13 cellular contexts compared by ENCODE assay signal in the genomic region with DNA sequence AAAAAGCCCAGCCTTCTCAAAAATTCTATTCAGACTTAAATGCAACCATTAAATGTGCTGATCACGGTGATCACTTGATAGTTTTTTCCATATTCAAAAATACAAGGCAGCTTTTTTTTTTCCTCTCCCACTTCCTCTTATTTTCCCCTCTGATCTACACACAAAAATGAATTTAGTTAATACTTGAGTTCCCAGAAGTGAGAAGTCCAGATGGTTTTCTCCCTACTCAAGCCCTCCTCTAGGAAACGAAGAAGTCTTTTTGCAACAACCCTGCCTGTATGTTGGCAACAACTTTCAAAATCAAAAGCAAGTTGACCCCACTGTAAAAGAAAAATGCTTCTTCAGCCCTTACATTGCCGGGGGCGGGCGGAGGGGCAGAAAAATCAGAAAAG. TPM values are rescaled to one million over a fixed set of nuclear protein-coding genes. Genes with fewer than 3 reads are reported as not detected.
DNase-seq lines count a peak whose midpoint lies in the region; ATAC-seq and TF ChIP-seq lines count a peak whose summit lies in the region.
"Had no signal": no experiment of that assay in that cellular context is flagged by ENCODE, and none has a peak within 500 bp of the region (broad histone marks: within the 10 kb centered on the region; RNA-seq: fewer than 3 reads in every experiment).

No MANE protein-coding gene starts in this region.

- H3K18ac ChIP-seq in trophoblast cell (ENCODE audit: low read length): no peak overlapping the region

- no peak overlapping the region for H3K4me2 ChIP-seq in trophoblast cell (ENCODE audit: low read length)

- H3K27ac ChIP-seq in breast epithelium (peak overlapping the region in 1 of 2 donors; percentile 40), trophoblast cell (ENCODE audit: low read depth, low read length) (no peak overlapping the region)

- H3K4ac ChIP-seq in trophoblast cell (ENCODE audit: low read depth, low read length): no peak overlapping the region

- H3K23ac ChIP-seq in trophoblast cell (ENCODE audit: low read length): no peak overlapping the region

- no peak overlapping the region for H3K9ac ChIP-seq in trophoblast cell (ENCODE audit: low read length)

- CTCF ChIA-PET in Calu3 (lab: Charles Lee): interaction anchor here (0.7 to 1.8 kb wide), 2 partner anchors 23 to 750 kb away, joined by 3 to 4 read pairs; no protein-coding TSS in a partner anchor

- peak overlapping the region; percentile 94 for H3K27ac Mint-ChIP-seq in Calu3 (ENCODE audit: unreplicated experiment)

- intact Hi-C loops in Calu3 (cut with micrococcal nuclease; ENCODE audit: unreplicated experiment): no loop called here
- intact Hi-C loops in breast epithelium (cut with DNase I; ENCODE audit: low total_unique reads): loop anchor here (10.0 kb wide), 1 partner anchor 1191 kb away; no protein-coding TSS in a partner anchor

- H3K36me3 Mint-ChIP-seq in Calu3 (ENCODE audit: insufficient read depth, unreplicated experiment): peaks cover 65% of the 10 kb centered on the region

- peak overlapping the region; percentile 26 for H3K4me3 Mint-ChIP-seq in Calu3 (ENCODE audit: low read depth, unreplicated experiment)

- H2AK5ac ChIP-seq in trophoblast cell (ENCODE audit: low read length): no peak overlapping the region

- no TSS peak for BruUV-seq in Calu3 (replicated peaks; lab: Mats Ljungman, UMichigan)

- no peak overlapping the region for H3K14ac ChIP-seq in trophoblast cell (ENCODE audit: low read length)

- TF ChIP-seq CTCF in Calu3 (IDR thresholded peaks at IDR 0.05; ENCODE audit: unreplicated experiment) (no peak), breast epithelium (IDR thresholded peaks at IDR 0.05) (no peak)

- no peak for ATAC-seq in HG02571 (IDR thresholded peaks at IDR 0.05; ENCODE audit: unreplicated experiment)
- ATAC-seq: mucosa of descending colon; PC-3; stimulated activated effector memory CD8-positive, alpha-beta T cell treated with anti-CD3 and anti-CD28 coated beads, Interleukin-12 subunit alpha, Interleukin-12 subunit beta, amount 100 ng/mL, for 72 hours had no signal

- H3K27me3 ChIP-seq in breast epithelium (no peaks in the 10 kb centered on the region), trophoblast cell (ENCODE audit: insufficient read depth, low read length) (no peaks in the 10 kb centered on the region)

- H4K91ac ChIP-seq in trophoblast cell (ENCODE audit: low read depth, low read length): peak overlapping the region; percentile 24

- DNase-seq in Calu3 (no peak), Kasumi-1 (lab: John Stamatoyannopoulos, UW) (peak; percentile 33 to 66), breast epithelium (ENCODE audit: low spot score in 2 of 2) (no peak), trophoblast cell (no peak), HT-29 (ENCODE audit: low spot score) (no peak), DMS53 treated with DMSO at 0.1 percent for 48 hours (lab: John Stamatoyannopoulos, UW; ENCODE audit: unreplicated experiment) (no peak), iPS-NIHi7 (ENCODE audit: extremely low spot score) (no peak)
- DNase-seq: activated gamma-delta T cell treated with Interleukin-2 at 50 U/mL for 16 hours, mucosa of descending colon, NCI-H1930, PC-3 had no signal

- no peak overlapping the region for H2BK5ac ChIP-seq in trophoblast cell (ENCODE audit: low read depth, low read length, poor library complexity)

- H2BK12ac ChIP-seq in trophoblast cell (ENCODE audit: low read length): no peak overlapping the region

- H3K36me3 ChIP-seq in breast epithelium (no peaks in the 10 kb centered on the region), trophoblast cell (ENCODE audit: control insufficient read depth in 1 of 2, insufficient read depth in 2 of 2, low read length in 2 of 2) (peaks cover 0 to 4% of the 10 kb centered on the region in 2 experiments)

- no peak for TF ChIP-seq POLR2A in breast epithelium (IDR thresholded peaks at IDR 0.05)

- no CpG with 5 or more reads among the region's 5 CpGs for whole genome bisulfite sequencing in trophoblast cell (ENCODE audit: extremely low coverage, insufficient coverage, insufficient read length)

- H3K4me1 ChIP-seq in breast epithelium (peaks cover 0 to 18% of the 10 kb centered on the region in 2 donors), trophoblast cell (ENCODE audit: control insufficient read depth in 1 of 2, insufficient read depth in 2 of 2, low read length in 2 of 2) (peaks cover 15 to 28% of the 10 kb centered on the region in 2 experiments)

- no peak overlapping the region for H4K8ac ChIP-seq in trophoblast cell (ENCODE audit: low read depth, low read length)

- H3K4me1 Mint-ChIP-seq in Calu3 (ENCODE audit: low read depth, unreplicated experiment): peaks cover 72% of the 10 kb centered on the region

- peak overlapping the region in 2 of 3 donors; percentile 28 to 38 for H3K4me3 ChIP-seq in breast epithelium
- no peak overlapping the region for H3K4me3 ChIP-seq in trophoblast cell (ENCODE audit: low read depth, low read length)
- H3K4me3 ChIP-seq: mucosa of descending colon had no signal

- H3K79me1 ChIP-seq in trophoblast cell (ENCODE audit: low read length): peaks cover 22% of the 10 kb centered on the region

- H3K79me2 ChIP-seq in trophoblast cell (ENCODE audit: control insufficient read depth, insufficient read depth, low read length, poor library complexity): peaks cover 7% of the 10 kb centered on the region

- H3K27me3 Mint-ChIP-seq in Calu3 (ENCODE audit: unreplicated experiment): no peaks in the 10 kb centered on the region

- no peak overlapping the region for H2BK120ac ChIP-seq in trophoblast cell (ENCODE audit: insufficient read depth, low read length, poor library complexity)

- H4K12ac ChIP-seq in trophoblast cell (ENCODE audit: low read depth, low read length): no peak overlapping the region

- no peaks in the 10 kb centered on the region for H3K9me3 ChIP-seq in breast epithelium
- H3K9me3 ChIP-seq in trophoblast cell (ENCODE audit: insufficient read depth, low read depth, low read length): no peaks in the 10 kb centered on the region
- H3K9me3 ChIP-seq: mucosa of descending colon had no signal

- no peak overlapping the region for H2AFZ ChIP-seq in trophoblast cell (ENCODE audit: insufficient read depth, low read length, poor library complexity)

- peaks cover 3% of the 10 kb centered on the region for H3K9me3 Mint-ChIP-seq in Calu3 (ENCODE audit: low read depth, unreplicated experiment)
- H3K9me3 Mint-ChIP-seq: stimulated activated effector memory CD8-positive, alpha-beta T cell treated with anti-CD3 and anti-CD28 coated beads, Interleukin-12 subunit alpha, Interleukin-12 subunit beta, amount 100 ng/mL, for 72 hours had no signal

RNA-seq across cellular contexts. Expression of a gene that starts 24.3 kb away (rescaled TPM):
- 64.5 and 65.6 TPM in 2 replicates for total RNA-seq in Calu3 (2022)
- total RNA-seq in breast epithelium: 10 to 100 TPM; 14.7 to 28.7 (median 24.8) TPM
- 37.1 and 39.9 TPM in 2 replicates for polyA plus RNA-seq in trophoblast cell (2013)
- 29.7 and 35.4 TPM in 2 replicates for total RNA-seq in HT-29 (2014; rRNA removed; shearing (Covaris generic))

Comparison
In these comparisons a context has a peak if more than half of its experiments do, and no peak if none do; other contexts are left out.
1. DNase-seq: peak in Kasumi-1 (2 of 2); none in Calu3 (single experiment), breast epithelium (0 of 2), trophoblast cell (0 of 2), HT-29 (single experiment), DMS53 treated with DMSO at 0.1 percent for 48 hours (single experiment) and iPS-NIHi7 (single experiment).